ENCODE assay signal across 25 cellular contexts in genomic region chr17:62948370-62948769, GRCh38. TPM values are rescaled to one million over a fixed set of nuclear protein-coding genes. Genes with fewer than 3 reads are reported as not detected.
DNase-seq lines count a peak whose midpoint lies in the region; ATAC-seq, FAIRE-seq and TF ChIP-seq lines count a peak whose summit lies in the region.
"Had no signal": no experiment of that assay in that cellular context is flagged by ENCODE, and none has a peak within 500 bp of the region (broad histone marks: within the 10 kb centered on the region; RNA-seq: fewer than 3 reads in every experiment).

No MANE protein-coding gene starts in this region.

- no peaks in the 10 kb centered on the region for H3K36me3 ChIP-seq in HAP-1 (replicated peaks)
- H3K36me3 ChIP-seq: BE2C, BLaER1 had no signal

- peaks cover 21% of the 10 kb centered on the region for H3K4me1 ChIP-seq in HAP-1
- H3K4me1 ChIP-seq: BE2C, BLaER1 had no signal

- H3K9me3 ChIP-seq in HAP-1: no peaks in the 10 kb centered on the region
- H3K9me3 ChIP-seq: BE2C, BLaER1 had no signal

- H3K27me3 ChIP-seq in HAP-1 (ENCODE audit: low read depth): no peaks in the 10 kb centered on the region
- H3K27me3 ChIP-seq: BE2C, BLaER1 had no signal

- TF ChIP-seq CTCF in brain (conservative IDR thresholded peaks at IDR 0.05): no peak

- FAIRE-seq in urothelium cell line (lab: Jason Lieb, UNC): peak; percentile 83
- FAIRE-seq: A204.1, GM12892, GM18507 had no signal

- no peaks in the 10 kb centered on the region for H3K36me3 Mint-ChIP-seq in brain
- H3K36me3 Mint-ChIP-seq: CD14-positive monocyte; CD4-positive, alpha-beta memory T cell; CD4-positive, CD25-positive, alpha-beta regulatory T cell had no signal

- no peak overlapping the region for H3K4me3 Mint-ChIP-seq in brain
- H3K4me3 Mint-ChIP-seq: CD14-positive monocyte; CD4-positive, alpha-beta memory T cell; CD4-positive, CD25-positive, alpha-beta regulatory T cell; CD8-positive, alpha-beta memory T cell had no signal

- H3K9me3 Mint-ChIP-seq in brain: peaks cover 0 to 10% (median 2%) of the 10 kb centered on the region in 5 experiments

- peaks cover 19% of the 10 kb centered on the region for H3K4me1 Mint-ChIP-seq in brain
- H3K4me1 Mint-ChIP-seq: CD14-positive monocyte; CD4-positive, alpha-beta memory T cell; CD4-positive, CD25-positive, alpha-beta regulatory T cell; CD8-positive, alpha-beta memory T cell had no signal

- in situ Hi-C loops in HAP-1 (cut with MboI; ENCODE audit: low sequenced_read_pairs): no loop called here

- ATAC-seq in activated CD4-positive, CD25-positive, alpha-beta regulatory T cell treated with anti-CD3 and anti-CD28 coated beads, Interleukin-2, amount 50 U/mL, for 24 hours: no peak
- ATAC-seq: GM12878 had no signal

- H3K4me3 ChIP-seq in HAP-1: no peak overlapping the region
- H3K4me3 ChIP-seq: BLaER1, GM12878 had no signal

- DNase-seq in HAP-1 (ENCODE audit: low spot score in 2 of 2) (peak; percentile 54 to 72), urothelium cell line (ENCODE audit: low spot score) (no peak), H4 (ENCODE audit: low spot score) (no peak)
- DNase-seq: 8988T; ACHN; BE2C; C1 segment of cervical spinal cord; CD4-positive, alpha-beta memory T cell; CD4-positive, CD25-positive, alpha-beta regulatory T cell; CD8-positive, alpha-beta memory T cell; COR-L47; DMS153; DMS53; DMS79; DND-41; EL; GDM1 had no signal

- peaks cover 6% of the 10 kb centered on the region for H3K27me3 Mint-ChIP-seq in brain

- peak overlapping the region in 3 of 5 experiments; percentile 11 to 92 (median 62) for H3K27ac Mint-ChIP-seq in brain
- H3K27ac Mint-ChIP-seq: CD14-positive monocyte; CD4-positive, CD25-positive, alpha-beta regulatory T cell had no signal

RNA-seq across cellular contexts. Expression of gene TANC2, which starts 17.7 kb away (rescaled TPM):
- 22.4 TPM for polyA plus RNA-seq in brain (ENCODE audit: insufficient read depth, low read depth, low replicate concordance)
- total RNA-seq in H4 (2014; rRNA removed; shearing (Covaris generic)): 3.1 and 3.8 TPM in 2 replicates

Comparison
In these comparisons a context has a peak if more than half of its experiments do, and no peak if none do; other contexts are left out.
1. DNase-seq: peak in HAP-1 (2 of 2); none in urothelium cell line (single experiment) and H4 (single experiment).